In genomic region chr22:49244466-49245420, GRCh38 we compare ENCODE assay signal across 13 cellular contexts.
"Had no signal": no experiment of that assay in that cellular context is flagged by ENCODE, and none has a peak within 500 bp of the region (broad histone marks: within the 10 kb centered on the region; RNA-seq: fewer than 3 reads in every experiment).

No MANE protein-coding gene starts in this region.

- H3K9me3 ChIP-seq: pancreas had no signal

- H3K36me3 Mint-ChIP-seq: activated naive CD4-positive, alpha-beta T cell treated with anti-CD3 and anti-CD28 coated beads, Interleukin-2, amount 50 U/mL, for 72 hours; brain; immature natural killer cell; memory B cell had no signal

- H3K27me3 ChIP-seq: tibial nerve had no signal

- H3K4me1 ChIP-seq: pancreas, stomach, tibial nerve had no signal

- H3K4me3 ChIP-seq: pancreas, stomach, tibial nerve had no signal

- ATAC-seq: activated naive CD4-positive, alpha-beta T cell treated with anti-CD3 and anti-CD28 coated beads, Interleukin-2, amount 50 U/mL, for 72 hours; pancreas had no signal

- H3K27ac ChIP-seq: pancreas, stomach, tibial nerve had no signal

- H3K4me1 Mint-ChIP-seq: brain, immature natural killer cell, memory B cell had no signal

- H3K9me3 Mint-ChIP-seq: immature natural killer cell; T-helper 1 cell treated with Interleukin-12 subunit alpha and Interleukin-12 subunit beta and Interleukin-4 antibody, amounts not matched to agents 30 μg/mL and 1 μg/mL, for 36 hours had no signal

- DNase-seq: activated CD4-positive, CD25-positive, alpha-beta regulatory T cell; amygdala; cerebellar nuclear complex; immature natural killer cell; pancreas; Right ventricle myocardium superior; stimulated activated CD4-positive, alpha-beta T cell treated with anti-CD3 and anti-CD28 coated beads, Interleukin-15, amount 100 ng/mL, for 24 hours; stomach had no signal

- H3K27ac Mint-ChIP-seq: activated naive CD4-positive, alpha-beta T cell treated with anti-CD3 and anti-CD28 coated beads, Interleukin-2, amount 50 U/mL, for 72 hours; brain; immature natural killer cell; memory B cell; T-helper 1 cell treated with Interleukin-12 subunit alpha and Interleukin-12 subunit beta and Interleukin-4 antibody, amounts not matched to agents 30 μg/mL and 1 μg/mL, for 36 hours had no signal

- H3K4me3 Mint-ChIP-seq: brain; immature natural killer cell; memory B cell; T-helper 1 cell treated with Interleukin-12 subunit alpha and Interleukin-12 subunit beta and Interleukin-4 antibody, amounts not matched to agents 30 μg/mL and 1 μg/mL, for 36 hours had no signal

- H3K36me3 ChIP-seq: pancreas, stomach, tibial nerve had no signal
